ENCODE assay signal across 20 cellular contexts in genomic region chr4:75950416-75950815, GRCh38. TPM values are rescaled to one million over a fixed set of nuclear protein-coding genes. Genes with fewer than 3 reads are reported as not detected.
"Had no signal": no experiment of that assay in that cellular context is flagged by ENCODE, and none has a peak within 500 bp of the region (broad histone marks: within the 10 kb centered on the region; RNA-seq: fewer than 3 reads in every experiment).

No MANE protein-coding gene starts in this region.

- H3K27me3 ChIP-seq: heart right ventricle, ovary, spleen had no signal

- H3K27ac Mint-ChIP-seq: activated naive CD4-positive, alpha-beta T cell treated with anti-CD3 and anti-CD28 coated beads, Interleukin-2, amount 50 U/mL, for 24 hours; activated T-cell treated with anti-CD3 and anti-CD28 coated beads, Interleukin-2, amount 50 U/mL, for 72 hours; stimulated activated naive B cell treated with anti-CD40 and anti-IgM and Interleukin-4, amounts not matched to agents 10 μg/mL and 1 μg/mL and 100 μg/mL, for 72 hours; T-helper 1 cell treated with Interleukin-12 subunit alpha and Interleukin-12 subunit beta and Interleukin-4 antibody, amounts not matched to agents 30 μg/mL and 1 μg/mL, for 36 hours had no signal

- H3K4me3 ChIP-seq: heart right ventricle, ovary, spleen had no signal

- ATAC-seq: activated CD4-positive, CD25-positive, alpha-beta regulatory T cell treated with anti-CD3 and anti-CD28 coated beads, Interleukin-2, amount 50 U/mL, for 24 hours; activated T-cell treated with anti-CD3 and anti-CD28 coated beads, Interleukin-2, amount 50 U/mL, for 72 hours; heart right ventricle; naive thymus-derived CD8-positive, alpha-beta T cell; sciatic nerve; stimulated activated naive B cell treated with anti-CD40 and anti-IgM and Interleukin-4, amounts not matched to agents 10 μg/mL and 1 μg/mL and 100 μg/mL, for 72 hours had no signal

- DNase-seq: activated CD4-positive, alpha-beta T cell treated with anti-CD3 and anti-CD28 coated beads, Interleukin-2, amount 50 U/mL, for 1 hour; activated CD8-positive, alpha-beta memory T cell treated with anti-CD3 and anti-CD28 coated beads for 24 hours; activated CD8-positive, alpha-beta memory T cell treated with anti-CD3 and anti-CD28 coated beads, Interleukin-2, amount 50 U/mL, for 48 hours; activated gamma-delta T cell; activated T-cell treated with anti-CD3 and anti-CD28 coated beads, Interleukin-2, amount 50 U/mL, for 72 hours; amniotic stem cell; heart right ventricle; naive thymus-derived CD8-positive, alpha-beta T cell; ovary; spleen; stimulated activated CD4-positive, alpha-beta T cell treated with anti-CD3 and anti-CD28 coated beads, Interleukin-4, amount 100 ng/mL, for 4 hours; stimulated activated naive B cell treated with anti-CD40 and anti-IgM and Interleukin-4, amounts not matched to agents 10 μg/mL and 1 μg/mL and 100 μg/mL, for 72 hours had no signal

- H3K9me3 ChIP-seq: heart right ventricle, ovary, spleen had no signal

- H3K4me1 Mint-ChIP-seq: activated naive CD4-positive, alpha-beta T cell treated with anti-CD3 and anti-CD28 coated beads, Interleukin-2, amount 50 U/mL, for 24 hours had no signal

- H3K36me3 ChIP-seq: ovary had no signal

- H3K9me3 Mint-ChIP-seq: activated naive CD4-positive, alpha-beta T cell treated with anti-CD3 and anti-CD28 coated beads, Interleukin-2, amount 50 U/mL, for 24 hours; activated T-cell treated with anti-CD3 and anti-CD28 coated beads, Interleukin-2, amount 50 U/mL, for 72 hours; naive thymus-derived CD8-positive, alpha-beta T cell; stimulated activated naive B cell treated with anti-CD40 and anti-IgM and Interleukin-4, amounts not matched to agents 10 μg/mL and 1 μg/mL and 100 μg/mL, for 72 hours; T-helper 1 cell treated with Interleukin-12 subunit alpha and Interleukin-12 subunit beta and Interleukin-4 antibody, amounts not matched to agents 30 μg/mL and 1 μg/mL, for 36 hours had no signal

- H3K27me3 Mint-ChIP-seq: activated naive CD4-positive, alpha-beta T cell treated with anti-CD3 and anti-CD28 coated beads, Interleukin-2, amount 50 U/mL, for 24 hours; naive thymus-derived CD8-positive, alpha-beta T cell; stimulated activated naive B cell treated with anti-CD40 and anti-IgM and Interleukin-4, amounts not matched to agents 10 μg/mL and 1 μg/mL and 100 μg/mL, for 72 hours had no signal

- H3K27ac ChIP-seq: heart right ventricle, ovary, spleen had no signal

- H3K4me3 Mint-ChIP-seq: activated naive CD4-positive, alpha-beta T cell treated with anti-CD3 and anti-CD28 coated beads, Interleukin-2, amount 50 U/mL, for 24 hours; activated T-cell treated with anti-CD3 and anti-CD28 coated beads, Interleukin-2, amount 50 U/mL, for 72 hours; naive thymus-derived CD8-positive, alpha-beta T cell; stimulated activated naive B cell treated with anti-CD40 and anti-IgM and Interleukin-4, amounts not matched to agents 10 μg/mL and 1 μg/mL and 100 μg/mL, for 72 hours; T-helper 1 cell treated with Interleukin-12 subunit alpha and Interleukin-12 subunit beta and Interleukin-4 antibody, amounts not matched to agents 30 μg/mL and 1 μg/mL, for 36 hours had no signal

RNA-seq across cellular contexts. Expression of gene PPEF2, which starts 48.2 kb away (rescaled TPM):
- total RNA-seq: activated T-cell treated with anti-CD3 and anti-CD28 coated beads, Interleukin-2, amount 50 U/mL, for 72 hours; cerebellum; dermis microvascular lymphatic vessel endothelial cell; heart right ventricle; mesenteric fat pad; ovary; ureter had no signal

RNA-seq across cellular contexts. Expression of gene CXCL9, which starts 56.9 kb away (rescaled TPM):
- total RNA-seq: cerebellum; dermis microvascular lymphatic vessel endothelial cell; naive thymus-derived CD8-positive, alpha-beta T cell had no signal
